ENCODE assay signal across 11 cellular contexts in the genomic region with DNA sequence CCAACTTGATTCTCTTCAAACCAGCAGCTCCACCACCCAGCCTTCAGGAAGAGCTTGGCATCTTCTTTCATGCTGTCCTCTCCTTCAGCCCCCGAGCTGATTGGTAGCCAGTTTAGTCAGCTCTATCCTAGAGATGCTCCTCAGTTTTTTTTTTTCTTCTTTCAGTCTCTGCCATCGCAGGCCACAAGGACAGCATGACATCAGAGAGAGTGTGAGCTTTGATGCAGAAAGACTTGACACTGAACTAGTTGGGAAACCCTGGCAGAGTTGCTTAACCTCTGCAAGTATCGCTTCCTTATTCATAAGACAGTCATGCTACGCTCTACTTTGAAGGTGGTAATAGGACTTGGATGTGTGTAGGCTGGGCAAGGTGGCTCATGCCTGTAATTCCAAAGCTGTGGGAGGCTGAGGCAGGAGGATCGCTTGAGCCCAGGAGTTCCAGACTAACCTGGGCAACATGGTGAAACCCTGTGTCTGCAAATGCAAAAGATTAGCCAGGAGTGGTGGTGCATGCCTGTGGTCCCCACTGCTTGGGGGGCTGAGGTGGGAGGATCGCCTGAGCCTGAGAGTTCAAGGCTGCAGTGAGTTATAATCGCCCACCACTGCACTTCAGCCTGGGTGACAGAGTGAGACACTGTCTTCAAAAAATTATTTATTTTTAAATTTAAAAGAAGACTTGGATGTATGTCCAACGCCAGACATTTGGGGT. TPM values are rescaled to one million over a fixed set of nuclear protein-coding genes. Genes with fewer than 3 reads are reported as not detected.
DNase-seq lines count a peak whose midpoint lies in the region; ATAC-seq and TF ChIP-seq lines count a peak whose summit lies in the region.
"Had no signal": no experiment of that assay in that cellular context is flagged by ENCODE, and none has a peak within 500 bp of the region (broad histone marks: within the 10 kb centered on the region; RNA-seq: fewer than 3 reads in every experiment).

No MANE protein-coding gene starts in this region.

- no peaks in the 10 kb centered on the region for H3K36me3 Mint-ChIP-seq in CD4-positive, alpha-beta T cell (ENCODE audit: low read depth)
- H3K36me3 Mint-ChIP-seq in glutamatergic neuron (ENCODE audit: unreplicated experiment): peaks cover 16% of the 10 kb centered on the region

- TF ChIP-seq CTCF in CD4-positive, alpha-beta T cell (IDR thresholded peaks at IDR 0.05): no peak
- no peak for TF ChIP-seq CTCF in glutamatergic neuron (IDR thresholded peaks at IDR 0.05; ENCODE audit: partially characterized antibody, unreplicated experiment)

- CTCF ChIA-PET in CD4-positive, alpha-beta T cell (lab: Charles Lee): no interaction called here

- peaks cover 5% of the 10 kb centered on the region for H3K4me1 Mint-ChIP-seq in CD4-positive, alpha-beta T cell (ENCODE audit: low read depth)
- H3K4me1 Mint-ChIP-seq in glutamatergic neuron (ENCODE audit: low read depth, unreplicated experiment): no peaks in the 10 kb centered on the region

- intact Hi-C loops in CD4-positive, alpha-beta T cell (cut with DNase I, micrococcal nuclease): no loop called here

- no peak for TF ChIP-seq POLR2A in GM18505 (IDR thresholded peaks at IDR 0.05; ENCODE audit: borderline replicate concordance, extremely low read depth, insufficient read depth, insufficient read length)

- peak; percentile 77 for ATAC-seq in GM18505 (IDR thresholded peaks at IDR 0.05; ENCODE audit: unreplicated experiment)
- peak; percentile 93 for ATAC-seq in GM21786 (IDR thresholded peaks at IDR 0.05; ENCODE audit: unreplicated experiment)
- ATAC-seq in CD4-positive, alpha-beta T cell (ENCODE audit: poor library complexity): no peak

- no peak overlapping the region for H3K27ac Mint-ChIP-seq in CD4-positive, alpha-beta T cell
- H3K27ac Mint-ChIP-seq in glutamatergic neuron (ENCODE audit: unreplicated experiment): no peak overlapping the region

- H3K9me3 Mint-ChIP-seq in CD4-positive, alpha-beta T cell: no peaks in the 10 kb centered on the region
- H3K9me3 Mint-ChIP-seq in glutamatergic neuron (ENCODE audit: unreplicated experiment): peaks cover 9% of the 10 kb centered on the region

- H3K4me3 Mint-ChIP-seq in CD4-positive, alpha-beta T cell: no peak overlapping the region
- H3K4me3 Mint-ChIP-seq in glutamatergic neuron (ENCODE audit: unreplicated experiment): no peak overlapping the region

- POLR2A ChIA-PET in CD4-positive, alpha-beta T cell (lab: Charles Lee): no interaction called here

- H3K27me3 ChIP-seq in CD4-positive, alpha-beta T cell (ENCODE audit: control insufficient read depth, insufficient read depth, low read length): peaks cover 15% of the 10 kb centered on the region

- H3K27ac ChIP-seq in CD4-positive, alpha-beta T cell (ENCODE audit: low read depth, low read length): no peak overlapping the region
- H3K27ac ChIP-seq: epithelial cell of prostate, VCaP had no signal

- H3K9me3 ChIP-seq in CD4-positive, alpha-beta T cell (ENCODE audit: control insufficient read depth, low read length): no peaks in the 10 kb centered on the region

- peaks cover 46% of the 10 kb centered on the region for H3K27me3 Mint-ChIP-seq in CD4-positive, alpha-beta T cell
- H3K27me3 Mint-ChIP-seq in glutamatergic neuron (ENCODE audit: unreplicated experiment): peaks cover 12% of the 10 kb centered on the region

- DNase-seq in MV-4-11 (lab: John Stamatoyannopoulos, UW) (peak; percentile 100), midbrain (lab: John Stamatoyannopoulos, UW) (peak; percentile 36), NCI-H69 (lab: John Stamatoyannopoulos, UW) (no peak), dermis blood vessel endothelial cell (no peak), glutamatergic neuron (no peak)
- no peak for DNase-seq in CD4-positive, alpha-beta T cell

RNA-seq across cellular contexts. Expression of a gene that starts 2.6 kb away (rescaled TPM):
- total RNA-seq in CD4-positive, alpha-beta T cell: under 1 TPM; 0.36 to 0.56 TPM
- total RNA-seq in dermis blood vessel endothelial cell: not detected in 2 replicates
- not detected for total RNA-seq in glutamatergic neuron (ENCODE audit: unreplicated experiment)
- total RNA-seq: pulmonary artery endothelial cell had no signal

RNA-seq across cellular contexts. Expression of a gene that starts 17.3 kb away (rescaled TPM):
- total RNA-seq in CD4-positive, alpha-beta T cell: under 1 TPM; 0.41 to 0.50 TPM
- total RNA-seq in dermis blood vessel endothelial cell (not detected in 2 replicates), glutamatergic neuron (ENCODE audit: unreplicated experiment) (not detected)
- total RNA-seq: pulmonary artery endothelial cell had no signal

RNA-seq across cellular contexts. Expression of a gene that starts 38.7 kb away (rescaled TPM):
- not detected for total RNA-seq in CD4-positive, alpha-beta T cell
- total RNA-seq in dermis blood vessel endothelial cell (not detected in 2 replicates), glutamatergic neuron (ENCODE audit: unreplicated experiment) (not detected)
- total RNA-seq: pulmonary artery endothelial cell had no signal

Comparison
In these comparisons a context has a peak if more than half of its experiments do, and no peak if none do; other contexts are left out.
1. DNase-seq: peak in MV-4-11 (single experiment) and midbrain (single experiment); none in NCI-H69 (single experiment), CD4-positive, alpha-beta T cell (0 of 10), dermis blood vessel endothelial cell (single experiment) and glutamatergic neuron (single experiment).